Comparison of ENCODE assay signal across 26 cellular contexts in the genomic region with DNA sequence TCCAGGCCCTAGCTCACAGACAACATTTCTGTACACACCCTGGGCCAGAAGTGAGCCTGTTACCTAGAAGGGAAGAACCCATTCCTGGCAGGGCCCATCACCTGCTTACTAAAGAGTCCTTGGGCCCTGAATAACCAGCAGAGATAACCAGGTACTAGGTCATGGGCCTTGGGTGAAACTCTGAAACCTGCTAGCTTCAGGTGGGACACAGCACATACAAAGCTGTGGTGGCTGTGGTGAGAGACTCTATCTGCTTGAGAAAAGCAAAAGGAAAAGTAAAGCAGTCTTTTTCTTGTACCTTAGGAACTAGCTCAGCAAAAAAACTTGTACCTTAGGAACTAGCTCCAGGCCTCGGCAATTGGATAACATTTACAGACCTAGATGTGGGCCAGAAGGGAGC.
"Had no signal": no experiment of that assay in that cellular context is flagged by ENCODE, and none has a peak within 500 bp of the region (broad histone marks: within the 10 kb centered on the region; RNA-seq: fewer than 3 reads in every experiment).

No MANE protein-coding gene starts in this region.

- H3K36me3 ChIP-seq: colonic mucosa, esophagus muscularis mucosa, esophagus squamous epithelium, gastrocnemius medialis, gastroesophageal sphincter, heart left ventricle, heart right ventricle had no signal

- H3K9me3 ChIP-seq: esophagus muscularis mucosa, gastrocnemius medialis, gastroesophageal sphincter, heart left ventricle had no signal

- H3K27ac Mint-ChIP-seq: dendritic cell treated with granulocyte-macrophage colony-stimulating factor and Interleukin-4, amounts not matched to agents 40 ng/mL and 50 ng/mL, for 4 days; effector memory CD8-positive, alpha-beta T cell; endodermal cell had no signal

- H3K27ac ChIP-seq: colonic mucosa, coronary artery, dorsolateral prefrontal cortex, epithelial cell of prostate, esophagus muscularis mucosa, esophagus squamous epithelium, foreskin keratinocyte, gastrocnemius medialis, gastroesophageal sphincter, heart left ventricle, heart right ventricle, hepatocyte had no signal

- H3K4me3 Mint-ChIP-seq: dendritic cell treated with granulocyte-macrophage colony-stimulating factor and Interleukin-4, amounts not matched to agents 40 ng/mL and 50 ng/mL, for 4 days; effector memory CD8-positive, alpha-beta T cell; endodermal cell had no signal

- H3K79me2 ChIP-seq: hepatocyte had no signal

- H3K4me1 ChIP-seq: colonic mucosa, esophagus muscularis mucosa, esophagus squamous epithelium, foreskin keratinocyte, gastrocnemius medialis, gastroesophageal sphincter, heart left ventricle, heart right ventricle had no signal

- H3K4me3 ChIP-seq: colonic mucosa, coronary artery, dorsolateral prefrontal cortex, esophagus muscularis mucosa, esophagus squamous epithelium, gastrocnemius medialis, gastroesophageal sphincter, heart left ventricle, heart right ventricle, hepatocyte had no signal

- H3K4me1 Mint-ChIP-seq: endodermal cell had no signal

- ATAC-seq: effector memory CD8-positive, alpha-beta T cell; esophagus mucosa; foreskin keratinocyte; gastrocnemius medialis; gastroesophageal sphincter; heart left ventricle; heart right ventricle had no signal

- H3K27me3 Mint-ChIP-seq: dendritic cell treated with granulocyte-macrophage colony-stimulating factor and Interleukin-4, amounts not matched to agents 40 ng/mL and 50 ng/mL, for 4 days; effector memory CD8-positive, alpha-beta T cell had no signal

- H3K4me2 ChIP-seq: hepatocyte had no signal

- H2AFZ ChIP-seq: hepatocyte had no signal

- H3K27me3 ChIP-seq: colonic mucosa, dorsolateral prefrontal cortex, esophagus muscularis mucosa, esophagus squamous epithelium, foreskin keratinocyte, gastrocnemius medialis, gastroesophageal sphincter, heart left ventricle, heart right ventricle, hepatocyte had no signal

- DNase-seq: colonic mucosa; cortex of kidney; dermis blood vessel endothelial cell; dorsolateral prefrontal cortex; effector CD4-positive, alpha-beta T cell; effector CD8-positive, alpha-beta T cell; effector memory CD4-positive, alpha-beta T cell; effector memory CD8-positive, alpha-beta T cell; endodermal cell; erythroblast; esophagus squamous epithelium; foreskin fibroblast; foreskin keratinocyte; foreskin melanocyte; gastrocnemius medialis; glutamatergic neuron; head of caudate nucleus; heart left ventricle; heart right ventricle had no signal

- H3K9me3 Mint-ChIP-seq: endodermal cell had no signal
